8 cellular contexts compared by ENCODE assay signal in genomic region chr12:53251477-53252348, GRCh38. TPM values are rescaled to one million over a fixed set of nuclear protein-coding genes. Genes with fewer than 3 reads are reported as not detected.
DNase-seq lines count a peak whose midpoint lies in the region; ATAC-seq and TF ChIP-seq lines count a peak whose summit lies in the region.

No MANE protein-coding gene starts in this region.

- peaks cover 22 to 26% of the 10 kb centered on the region in 2 donors for H3K4me1 Mint-ChIP-seq in natural killer cell

- H3K9me2 ChIP-seq in PC-3 (replicated peaks; ENCODE audit: low read length): no peaks in the 10 kb centered on the region

- H3K79me2 ChIP-seq in PC-3 (ENCODE audit: low read length): peaks cover 22% of the 10 kb centered on the region

- no peaks in the 10 kb centered on the region for H3K27me3 Mint-ChIP-seq in natural killer cell (ENCODE audit: low read depth in 2 of 2)

- H4K20me1 ChIP-seq in PC-3 (ENCODE audit: low read length): no peaks in the 10 kb centered on the region

- H3K27me3 ChIP-seq in HUES64 (ENCODE audit: insufficient read depth, low read length) (no peaks in the 10 kb centered on the region), PC-3 (ENCODE audit: low read length) (no peaks in the 10 kb centered on the region)

- CTCF ChIA-PET in PC-3 (lab: Charles Lee): interaction anchor here (0.5 to 1.2 kb wide), 2 partner anchors 38 to 45 kb away, joined by 4 to 10 read pairs; partner anchors contain the start of gene ITGB7

- H3K4me1 ChIP-seq in HUES64 (ENCODE audit: insufficient read depth, low read length) (peaks cover 5% of the 10 kb centered on the region; the same call in 1 of the 2 replicates), PC-3 (ENCODE audit: insufficient read depth, low read length) (peaks cover 19% of the 10 kb centered on the region)

- H3K27ac Mint-ChIP-seq in natural killer cell: peak overlapping the region; percentile 84 to 88

- peak overlapping the region; percentile 97 for H3K4me2 ChIP-seq in PC-3 (ENCODE audit: low read length)

- intact Hi-C loops in PC-3 (cut with micrococcal nuclease): loop anchor here (2.0 kb wide), 2 partner anchors 17 to 39 kb away; partner anchors contain the start of gene ESPL1
- intact Hi-C loops in natural killer cell (cut with micrococcal nuclease): loop anchor here (1.0 kb wide), 3 partner anchors 17 to 92 kb away; partner anchors contain the start of gene ESPL1

- H3K4me3 ChIP-seq in HUES64 (ENCODE audit: low read length) (peak overlapping the region; percentile 95), PC-3 (ENCODE audit: low read length) (peak overlapping the region; percentile 99), fibroblast of mammary gland (ENCODE audit: control insufficient read depth, low read depth, low read length) (peak overlapping the region; percentile 84)

- H3K36me3 ChIP-seq in HUES64 (ENCODE audit: insufficient read depth, low read length) (peaks cover 11% of the 10 kb centered on the region; the same call in 1 of the 2 replicates), PC-3 (ENCODE audit: low read depth, low read length) (peaks cover 4% of the 10 kb centered on the region; the same call in 1 of the 2 replicates)

- H3K9me3 Mint-ChIP-seq in natural killer cell: no peaks in the 10 kb centered on the region

- H3F3A ChIP-seq in PC-3 (ENCODE audit: low read length, unreplicated experiment): no peaks in the 10 kb centered on the region

- peak; percentile 23 for DNase-seq in DMS 273 treated with DMSO at 0.1 percent for 48 hours (lab: John Stamatoyannopoulos, UW)
- DNase-seq in PC-3: peak; percentile 80
- peak; percentile 38 to 53 for DNase-seq in activated T-helper 1 cell treated with anti-CD3 and anti-CD28 coated beads, Interleukin-2, amount 50 U/mL, for 16 hours (ENCODE audit: low read depth in 1 of 2, low spot score in 1 of 2)
- DNase-seq in fibroblast of mammary gland (ENCODE audit: low read depth): peak; percentile 62
- peak; percentile 64 for DNase-seq in natural killer cell
- DNase-seq in stromal cell of bone marrow (ENCODE audit: low read depth): peak; percentile 45

- WGBS in HUES64: under 1% methylated on average over 51 of the region's 51 CpGs

- TSS peak; percentile 92 for BruUV-seq in PC-3 (replicated peaks; lab: Mats Ljungman, UMichigan)

- POLR2A ChIA-PET in PC-3 (lab: Charles Lee; ENCODE audit: unreplicated experiment): no interaction called here

- H3K27ac ChIP-seq in HUES64 (ENCODE audit: low read depth, low read length) (peak overlapping the region; percentile 83; the same call in 1 of the 2 replicates), PC-3 (ENCODE audit: low read length) (peak overlapping the region; percentile 84)

- H2AFZ ChIP-seq in PC-3 (ENCODE audit: low read length): peak overlapping the region; percentile 97

- H3K4me3 Mint-ChIP-seq in natural killer cell: peak overlapping the region; percentile 98

- H3K9me3 ChIP-seq in HUES64 (ENCODE audit: insufficient read depth, low read depth, low read length) (no peaks in the 10 kb centered on the region), PC-3 (ENCODE audit: low read length) (no peaks in the 10 kb centered on the region)

- peak overlapping the region; percentile 83 for H3K9ac ChIP-seq in HUES64 (ENCODE audit: low read depth, low read length)
- peak overlapping the region; percentile 96 for H3K9ac ChIP-seq in PC-3 (ENCODE audit: low read length)

- TF ChIP-seq CTCF in PC-3 (conservative IDR thresholded peaks at IDR 0.05; ENCODE audit: low read depth, low read length) (peak; percentile 52), fibroblast of mammary gland (conservative IDR thresholded peaks at IDR 0.05; ENCODE audit: control insufficient read depth, insufficient read depth, low read depth, low read length) (peak; percentile 28), natural killer cell (IDR thresholded peaks at IDR 0.05) (peak; percentile 41)

- ATAC-seq in GM21367 (IDR thresholded peaks at IDR 0.05; ENCODE audit: unreplicated experiment): peak; percentile 51
- ATAC-seq in PC-3: peak; percentile 83
- peak; percentile 90 to 91 (median 90) for ATAC-seq in natural killer cell

- H3K36me3 Mint-ChIP-seq in natural killer cell: no peaks in the 10 kb centered on the region

RNA-seq across cellular contexts. Expression of gene ESPL1, which starts 16.4 kb away (rescaled TPM):
- polyA plus RNA-seq in HUES64 (2013, experiment 1 of 2): 20.0 TPM
- 17.4 TPM for polyA plus RNA-seq in HUES64 (2013, experiment 2 of 2)
- total RNA-seq in PC-3 (2014; rRNA removed) (31.6 and 37.3 TPM in 2 replicates), natural killer cell (1 to 10 TPM; 1.9 to 5.8 (median 3.1) TPM)

RNA-seq across cellular contexts. Expression of gene RARG, which starts 19.7 kb away (rescaled TPM):
- 34.3 TPM for polyA plus RNA-seq in HUES64 (2013, experiment 1 of 2)
- polyA plus RNA-seq in HUES64 (2013, experiment 2 of 2): 37.8 TPM
- total RNA-seq in PC-3 (2014; rRNA removed) (62.0 and 73.5 TPM in 2 replicates), natural killer cell (10 to 100 TPM; 24.0 to 30.6 (median 27.5) TPM)

RNA-seq across cellular contexts. Expression of gene PFDN5, which starts 43.6 kb away (rescaled TPM):
- 364 TPM for polyA plus RNA-seq in HUES64 (2013, experiment 1 of 2)
- 381 TPM for polyA plus RNA-seq in HUES64 (2013, experiment 2 of 2)
- total RNA-seq in PC-3 (2014; rRNA removed) (476 and 519 TPM in 2 replicates), natural killer cell (100 to 1,000 TPM; 365 to 450 (median 439) TPM)

RNA-seq across cellular contexts. Expression of gene ITGB7, which starts 44.7 kb away (rescaled TPM):
- 0.75 TPM for polyA plus RNA-seq in HUES64 (2013, experiment 1 of 2)
- polyA plus RNA-seq in HUES64 (2013, experiment 2 of 2): not detected
- 1.9 and 3.4 TPM in 2 replicates for total RNA-seq in PC-3 (2014; rRNA removed)
- 100 to 1,000 TPM; 329 to 441 (median 439) TPM for total RNA-seq in natural killer cell

RNA-seq across cellular contexts. Expression of gene MYG1, which starts 47.8 kb away (rescaled TPM):
- 60.0 TPM for polyA plus RNA-seq in HUES64 (2013, experiment 1 of 2)
- polyA plus RNA-seq in HUES64 (2013, experiment 2 of 2): 63.1 TPM
- total RNA-seq in PC-3 (2014; rRNA removed) (81.0 and 89.9 TPM in 2 replicates), natural killer cell (10 to 100 TPM; 22.8 to 30.6 (median 28.1) TPM)

Comparison
In these comparisons a context has a peak if more than half of its experiments do, and no peak if none do; other contexts are left out.
1. Peak in every context shown above with its lines: DNase-seq, ATAC-seq, H3K4me3 ChIP-seq and H3K27ac ChIP-seq.
2. DNase-seq: peak in every context shown above with its lines; median percentile 80 in PC-3; 64 in natural killer cell; 62 in fibroblast of mammary gland; 46 in activated T-helper 1 cell treated with anti-CD3 and anti-CD28 coated beads, Interleukin-2, amount 50 U/mL, for 16 hours; 45 in stromal cell of bone marrow; 23 in DMS 273 treated with DMSO at 0.1 percent for 48 hours.